10 cellular contexts compared by ENCODE assay signal in genomic region chr9:64773491-64773931, GRCh38.
A peak's percentile ranks its signal among the peaks of the same experiment; 100 is the strongest.
DNase-seq lines count a peak whose midpoint lies in the region; TF ChIP-seq lines count a peak whose summit lies in the region.
"Had no signal": no experiment of that assay in that cellular context is flagged by ENCODE, and none has a peak within 500 bp of the region (broad histone marks: within the 10 kb centered on the region; RNA-seq: fewer than 3 reads in every experiment).

No MANE protein-coding gene starts in this region.

- H3K36me3 ChIP-seq in mesenchymal stem cell (ENCODE audit: control insufficient read depth in 1 of 2, insufficient read depth in 2 of 2, low read depth in 1 of 2, low read length in 2 of 2), result no peaks in the 10 kb centered on the region
- no peaks in the 10 kb centered on the region for H3K36me3 ChIP-seq in BE2C

- no peaks in the 10 kb centered on the region for H3K36me3 Mint-ChIP-seq in chondrocyte (ENCODE audit: low read depth)

- DNase-seq in stimulated activated CD4-positive, alpha-beta T cell treated with anti-CD3 and anti-CD28 coated beads, Interleukin-15, amount 100 ng/mL, for 24 hours, result peak; percentile 2
- no peak for DNase-seq in stimulated activated CD4-positive, alpha-beta T cell treated with anti-CD3 and anti-CD28 coated beads, Interleukin-4, amount 100 ng/mL, for 4 hours
- DNase-seq in chondrocyte (ENCODE audit: low spot score) (peak; percentile 32), mesenchymal stem cell (peak; percentile 3), UCSD-AML1 (lab: John Stamatoyannopoulos, UW; ENCODE audit: unreplicated experiment) (no peak), COLO668 (lab: John Stamatoyannopoulos, UW; ENCODE audit: unreplicated experiment) (no peak), BE2C (no peak)
- no peak for DNase-seq in stimulated activated naive CD4-positive, alpha-beta T cell (lab: John Stamatoyannopoulos, UW)
- DNase-seq: Calu3 had no signal

- no peak overlapping the region for H2AFZ ChIP-seq in mesenchymal stem cell (ENCODE audit: low read depth, low read length)

- H4K91ac ChIP-seq in mesenchymal stem cell (ENCODE audit: low read length), result no peak overlapping the region

- H3K27me3 ChIP-seq in mesenchymal stem cell (ENCODE audit: control insufficient read depth in 1 of 2, insufficient read depth in 1 of 2, low read length in 2 of 2) (peaks cover 0 to 3% of the 10 kb centered on the region in 2 experiments), BE2C (no peaks in the 10 kb centered on the region)

- H3K4me1 Mint-ChIP-seq in chondrocyte (ENCODE audit: low read depth), result no peaks in the 10 kb centered on the region

- peaks cover 4% of the 10 kb centered on the region for H3K27me3 Mint-ChIP-seq in chondrocyte (ENCODE audit: low read depth)

- no peak overlapping the region for H3K27ac ChIP-seq in mesenchymal stem cell (ENCODE audit: low read length, poor library complexity, severe bottlenecking)
- H3K27ac ChIP-seq: KMS-11 had no signal

- TF ChIP-seq CTCF in chondrocyte (IDR thresholded peaks at IDR 0.05), result no peak
- no peak for TF ChIP-seq CTCF in BE2C (IDR thresholded peaks at IDR 0.05; ENCODE audit: low read depth, low read length)

- H3K9me3 Mint-ChIP-seq in chondrocyte (ENCODE audit: low read depth), result peaks cover under 1% of the 10 kb centered on the region

- H3K23ac ChIP-seq in mesenchymal stem cell (ENCODE audit: low read length in 2 of 2), result no peak overlapping the region

- no peaks in the 10 kb centered on the region for H3K79me1 ChIP-seq in mesenchymal stem cell (replicated peaks; ENCODE audit: low read length, poor library complexity, severe bottlenecking)

- H3K4me1 ChIP-seq in mesenchymal stem cell (ENCODE audit: control insufficient read depth, insufficient read depth, low read depth, low read length) (no peaks in the 10 kb centered on the region), BE2C (no peaks in the 10 kb centered on the region)

- no peak overlapping the region for H2BK12ac ChIP-seq in mesenchymal stem cell (ENCODE audit: low read length in 2 of 2)

- 1% methylated on average over 32 of the region's 59 CpGs for WGBS in mesenchymal stem cell

- no peak overlapping the region for H4K8ac ChIP-seq in mesenchymal stem cell (ENCODE audit: low read length)

- no peak overlapping the region for H2BK5ac ChIP-seq in mesenchymal stem cell (ENCODE audit: low read depth, low read length, poor library complexity, severe bottlenecking)

- H3K4me3 ChIP-seq in mesenchymal stem cell (ENCODE audit: insufficient read depth in 1 of 2, low read depth in 1 of 2, low read length in 2 of 2) (peak overlapping the region in 1 of 2 experiments; percentile 50), BE2C (ENCODE audit: low read depth, low read length) (no peak overlapping the region)

- H3K4me3 Mint-ChIP-seq in chondrocyte (ENCODE audit: unreplicated experiment), result no peak overlapping the region

- H2BK15ac ChIP-seq in mesenchymal stem cell (ENCODE audit: low read depth, poor library complexity, severe bottlenecking), result no peak overlapping the region

- no peaks in the 10 kb centered on the region for H3K9me3 ChIP-seq in mesenchymal stem cell (ENCODE audit: control insufficient read depth, low read length)
- no peaks in the 10 kb centered on the region for H3K9me3 ChIP-seq in BE2C

- H3K14ac ChIP-seq in mesenchymal stem cell (ENCODE audit: low read length in 2 of 2), result no peak overlapping the region

- H3K4me2 ChIP-seq in mesenchymal stem cell (ENCODE audit: low read length, poor library complexity, severe bottlenecking), result peak overlapping the region; percentile 58
- H3K4me2 ChIP-seq: KMS-11 had no signal

- H3K27ac Mint-ChIP-seq in chondrocyte (ENCODE audit: unreplicated experiment), result no peak overlapping the region

- H3K4ac ChIP-seq in mesenchymal stem cell (ENCODE audit: low read depth in 1 of 2, low read length in 2 of 2), result no peak overlapping the region

- H3K9ac ChIP-seq in mesenchymal stem cell (ENCODE audit: low read length), result no peak overlapping the region
- H3K9ac ChIP-seq: KMS-11 had no signal

- no peak overlapping the region for H2BK120ac ChIP-seq in mesenchymal stem cell (ENCODE audit: low read depth, low read length)

- no peak overlapping the region for H2AK5ac ChIP-seq in mesenchymal stem cell (ENCODE audit: low read length, severe bottlenecking)

- no peak overlapping the region for H3K18ac ChIP-seq in mesenchymal stem cell (ENCODE audit: low read depth in 1 of 2, low read length in 2 of 2)

Comparison
In these comparisons a context has a peak if more than half of its experiments do, and no peak if none do; other contexts are left out.
1. DNase-seq: peak in stimulated activated CD4-positive, alpha-beta T cell treated with anti-CD3 and anti-CD28 coated beads, Interleukin-15, amount 100 ng/mL, for 24 hours (single experiment), chondrocyte (single experiment) and mesenchymal stem cell (single experiment); none in stimulated activated CD4-positive, alpha-beta T cell treated with anti-CD3 and anti-CD28 coated beads, Interleukin-4, amount 100 ng/mL, for 4 hours (0 of 2), UCSD-AML1 (single experiment), COLO668 (single experiment), BE2C (single experiment) and stimulated activated naive CD4-positive, alpha-beta T cell (0 of 6).